8 cellular contexts compared by ENCODE assay signal in the genomic region with DNA sequence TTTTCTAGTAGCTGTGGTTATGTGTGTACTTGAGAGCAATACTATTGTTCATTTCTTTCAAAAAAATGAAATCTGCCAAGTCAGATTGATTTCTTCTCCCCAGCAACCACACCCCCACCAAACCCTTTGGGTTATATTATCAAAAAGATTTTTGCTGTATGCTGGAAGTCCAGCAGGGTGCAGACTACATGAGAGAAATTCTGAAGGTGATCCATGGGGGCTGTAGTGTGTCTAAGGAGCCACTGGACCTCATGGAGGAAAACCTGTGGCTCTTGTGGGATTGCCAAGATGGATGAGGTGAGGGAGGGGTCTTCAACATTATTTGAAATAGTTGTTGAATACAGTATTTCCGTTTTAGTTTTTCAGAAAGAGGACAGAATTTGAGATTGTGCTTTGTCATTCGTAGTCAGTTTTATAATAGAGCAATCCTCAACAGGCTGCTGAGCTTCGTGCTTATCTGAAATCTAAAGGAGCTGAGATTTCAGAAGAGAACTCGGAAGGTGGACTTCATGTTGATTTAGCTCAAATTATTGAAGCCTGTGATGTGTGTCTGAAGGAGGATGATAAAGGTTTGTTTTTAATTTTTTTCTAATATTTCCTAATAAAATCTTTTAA. TPM values are rescaled to one million over a fixed set of nuclear protein-coding genes. Genes with fewer than 3 reads are reported as not detected.
DNase-seq lines count a peak whose midpoint lies in the region; ATAC-seq, FAIRE-seq and TF ChIP-seq lines count a peak whose summit lies in the region.

No MANE protein-coding gene starts in this region.

- H3K27me3 ChIP-seq in HepG2 (ENCODE audit: control insufficient read depth in 1 of 2, insufficient read depth in 2 of 2, low read length in 2 of 2) (no peaks in the 10 kb centered on the region; a peak in 1 of 5 replicates), right lobe of liver (no peaks in the 10 kb centered on the region)

- in situ Hi-C loops in HepG2 (cut with HindIII; ENCODE audit: extremely low pct_ligation_motif_present, low pct_unique_long_range_greater_than_20kb), result no loop called here

- H4K20me1 ChIP-seq in HepG2 (ENCODE audit: insufficient read depth, low read length), result peaks cover 35% of the 10 kb centered on the region

- intact Hi-C loops in HepG2 (cut with micrococcal nuclease; ENCODE audit: unreplicated experiment) (loop anchor here (1.0 kb wide), 1 partner anchor 207 kb away; no protein-coding TSS in a partner anchor), right lobe of liver (cut with DNase I) (no loop called here), sciatic nerve (cut with DNase I) (no loop called here)
- intact Hi-C loops in dendritic cell treated with granulocyte-macrophage colony-stimulating factor and Interleukin-4, amounts not matched to agents 40 ng/mL and 50 ng/mL, for 4 days (cut with micrococcal nuclease), result loop anchor here (10.0 kb wide), 1 partner anchor 1222 kb away; the partner anchor contains the start of genes DCDC1 and DNAJC24

- H3K27ac Mint-ChIP-seq in dendritic cell treated with granulocyte-macrophage colony-stimulating factor and Interleukin-4, amounts not matched to agents 40 ng/mL and 50 ng/mL, for 4 days, result peak overlapping the region; percentile 47

- no peaks in the 10 kb centered on the region for H3K9me3 Mint-ChIP-seq in dendritic cell treated with granulocyte-macrophage colony-stimulating factor and Interleukin-4, amounts not matched to agents 40 ng/mL and 50 ng/mL, for 4 days

- TF ChIP-seq RAD21 in HepG2 (CRISPR knock-in tag; IDR thresholded peaks at IDR 0.05), result no peak

- peak; percentile 34; the same call in 1 of the 2 replicates for TF ChIP-seq CTCF in HepG2 (CRISPR knock-in tag; IDR thresholded peaks at IDR 0.05)
- peak in 1 of 4 donors; percentile 9 for TF ChIP-seq CTCF in right lobe of liver (IDR thresholded peaks at IDR 0.05)

- WGBS in HepG2 (ENCODE audit: low lambda C conversion rate), result 70% methylated on average over 4 of the region's 4 CpGs
- WGBS in right lobe of liver (ENCODE audit: insufficient coverage, low coverage, low lambda C conversion rate, missing lambda C conversion rate), result 73% methylated on average over 4 of the region's 4 CpGs

- no TSS peak for BruUV-seq in HepG2 (replicated peaks; lab: Mats Ljungman, UMichigan)

- FAIRE-seq in HepG2 (lab: Jason Lieb, UNC), result no peak
- no peak for FAIRE-seq in urothelium cell line (lab: Jason Lieb, UNC)

- H3K9ac ChIP-seq in HepG2 (ENCODE audit: insufficient read depth, low read depth, low read length), result no peak overlapping the region

- H3K36me3 ChIP-seq in HepG2 (replicated peaks in 1 of 2; ENCODE audit: control insufficient read depth in 1 of 2, insufficient read depth in 2 of 2, low read length in 2 of 2) (peaks cover 7 to 32% of the 10 kb centered on the region in 2 experiments), right lobe of liver (peaks cover 0 to 32% (median 8%) of the 10 kb centered on the region in 4 donors)

- H3K4me3 ChIP-seq in HepG2 (replicated peaks in 1 of 3; ENCODE audit: insufficient read depth in 1 of 3, low read depth in 2 of 3, low read length in 3 of 3) (no peak overlapping the region), right lobe of liver (no peak overlapping the region)

- H3K27me3 Mint-ChIP-seq in dendritic cell treated with granulocyte-macrophage colony-stimulating factor and Interleukin-4, amounts not matched to agents 40 ng/mL and 50 ng/mL, for 4 days, result no peaks in the 10 kb centered on the region

- POLR2A ChIA-PET in HepG2 (lab: Yijun Ruan, JAX), result no interaction called here

- CTCF ChIA-PET in HepG2 (lab: Yijun Ruan, JAX; ENCODE audit: low intra/inter-chr PET ratio, low total read pairs), result no interaction called here

- no peak for TF ChIP-seq POLR2A in HepG2 (IDR thresholded peaks at IDR 0.05; ENCODE audit: insufficient read depth in 1 of 2, low read depth in 2 of 2, low read length in 2 of 2)
- TF ChIP-seq POLR2A in right lobe of liver (IDR thresholded peaks at IDR 0.05), result no peak

- peak; percentile 18; the same call in 1 of the 3 replicates for ATAC-seq in HepG2
- ATAC-seq in right lobe of liver, result no peak
- ATAC-seq in sciatic nerve, result no peak

- no peak overlapping the region for H3K27ac ChIP-seq in HepG2 (ENCODE audit: extremely low read length, insufficient read depth, low read length)
- H3K27ac ChIP-seq in right lobe of liver, result no peak overlapping the region

- no peak overlapping the region for H2AFZ ChIP-seq in HepG2 (ENCODE audit: low read length)

- H3K4me2 ChIP-seq in HepG2 (ENCODE audit: low read depth, low read length), result peak overlapping the region; percentile 37

- peaks cover 34% of the 10 kb centered on the region for H3K4me1 ChIP-seq in HepG2 (ENCODE audit: insufficient read depth, low read length)
- H3K4me1 ChIP-seq in right lobe of liver, result peaks cover 0 to 12% (median 0%) of the 10 kb centered on the region in 4 donors

- H3K4me1 Mint-ChIP-seq in dendritic cell treated with granulocyte-macrophage colony-stimulating factor and Interleukin-4, amounts not matched to agents 40 ng/mL and 50 ng/mL, for 4 days (ENCODE audit: low read depth), result peaks cover 36% of the 10 kb centered on the region

- no peak overlapping the region for H3K4me3 Mint-ChIP-seq in dendritic cell treated with granulocyte-macrophage colony-stimulating factor and Interleukin-4, amounts not matched to agents 40 ng/mL and 50 ng/mL, for 4 days

- peaks cover 51% of the 10 kb centered on the region for H3K79me2 ChIP-seq in HepG2 (ENCODE audit: insufficient read depth, low read length)

- TF ChIP-seq EP300 in HepG2 (IDR thresholded peaks at IDR 0.05; ENCODE audit: low read depth in 2 of 2, low read length in 2 of 2) (no peak), HepG2 (CRISPR knock-in tag; IDR thresholded peaks at IDR 0.05; ENCODE audit: borderline replicate concordance) (no peak)

- peak; percentile 46 for DNase-seq in HepG2 (ENCODE audit: low spot score)
- DNase-seq in right lobe of liver, result no peak
- DNase-seq in NCI-H69 (lab: John Stamatoyannopoulos, UW), result peak; percentile 34
- DNase-seq in urothelium cell line (ENCODE audit: low spot score), result peak; percentile 16
- no peak for DNase-seq in sciatic nerve (ENCODE audit: low spot score)
- no peak for DNase-seq in GOT3 (lab: John Stamatoyannopoulos, UW)
- no peak for DNase-seq in effector CD8-positive, alpha-beta T cell (lab: John Stamatoyannopoulos, UW)

- peaks cover 54% of the 10 kb centered on the region for H3K36me3 Mint-ChIP-seq in dendritic cell treated with granulocyte-macrophage colony-stimulating factor and Interleukin-4, amounts not matched to agents 40 ng/mL and 50 ng/mL, for 4 days (ENCODE audit: low read depth)

- H3K9me3 ChIP-seq in HepG2 (ENCODE audit: low read length) (no peaks in the 10 kb centered on the region), right lobe of liver (no peaks in the 10 kb centered on the region)

TF ChIP-seq in HepG2, 621 proteins besides CTCF, POLR2A, EP300 and RAD21:
- TF ChIP-seq ZFP82 (CRISPR knock-in tag; IDR thresholded peaks at IDR 0.05; ENCODE audit: borderline replicate concordance) (no peak), THAP11 (CRISPR knock-in tag; IDR thresholded peaks at IDR 0.05) (no peak)
- TF ChIP-seq, protein P1, sequence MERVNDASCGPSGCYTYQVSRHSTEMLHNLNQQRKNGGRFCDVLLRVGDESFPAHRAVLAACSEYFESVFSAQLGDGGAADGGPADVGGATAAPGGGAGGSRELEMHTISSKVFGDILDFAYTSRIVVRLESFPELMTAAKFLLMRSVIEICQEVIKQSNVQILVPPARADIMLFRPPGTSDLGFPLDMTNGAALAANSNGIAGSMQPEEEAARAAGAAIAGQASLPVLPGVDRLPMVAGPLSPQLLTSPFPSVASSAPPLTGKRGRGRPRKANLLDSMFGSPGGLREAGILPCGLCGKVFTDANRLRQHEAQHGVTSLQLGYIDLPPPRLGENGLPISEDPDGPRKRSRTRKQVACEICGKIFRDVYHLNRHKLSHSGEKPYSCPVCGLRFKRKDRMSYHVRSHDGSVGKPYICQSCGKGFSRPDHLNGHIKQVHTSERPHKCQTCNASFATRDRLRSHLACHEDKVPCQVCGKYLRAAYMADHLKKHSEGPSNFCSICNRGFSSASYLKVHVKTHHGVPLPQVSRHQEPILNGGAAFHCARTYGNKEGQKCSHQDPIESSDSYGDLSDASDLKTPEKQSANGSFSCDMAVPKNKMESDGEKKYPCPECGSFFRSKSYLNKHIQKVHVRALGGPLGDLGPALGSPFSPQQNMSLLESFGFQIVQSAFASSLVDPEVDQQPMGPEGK (CRISPR knock-in tag; IDR thresholded peaks at IDR 0.05), result 0 out of 2 replicates have a peak, but pooled peaks have one; percentile 18

RNA-seq across cellular contexts. Expression of gene EIF3M, which starts 3.1 kb away (rescaled TPM):
- total RNA-seq in HepG2 (2016; rRNA removed; fragmentation: Illumina TruSeq; extraction: Trizol) (389 and 593 TPM in 2 replicates), right lobe of liver (100 to 1,000 TPM in 2 of 6 experiments, 10 to 100 TPM in 4; 61.4 to 254 (median 90.2) TPM), sciatic nerve (153 TPM)
- 143 and 163 TPM in 2 replicates for total RNA-seq in HepG2 (2016; cell fraction: cytosol; rRNA removed; fragmentation: Illumina TruSeq; extraction: Trizol; ENCODE audit: low read depth)
- 382 and 605 TPM in 2 replicates for total RNA-seq in HepG2 (2016; cell fraction: insoluble cytoplasmic fraction; rRNA removed; fragmentation: Illumina TruSeq; extraction: Trizol)
- 254 and 301 TPM in 2 replicates for total RNA-seq in HepG2 (2016; cell fraction: membrane; rRNA removed; fragmentation: Illumina TruSeq; extraction: Trizol)
- total RNA-seq in HepG2 (2016; cell fraction: nucleus; rRNA removed; fragmentation: Illumina TruSeq; extraction: Trizol), result 198 and 212 TPM in 2 replicates
- 226 and 279 TPM in 2 replicates for polyA plus RNA-seq in HepG2 (2011; rRNA removed)
- polyA plus RNA-seq in HepG2 (2011; cell fraction: cytosol; rRNA removed), result 204 and 312 TPM in 2 replicates
- polyA plus RNA-seq in HepG2 (2011; cell fraction: nucleus; rRNA removed), result 107 and 136 TPM in 2 replicates
- 338 and 453 TPM in 2 replicates for polyA plus RNA-seq in HepG2 (2012)
- polyA plus RNA-seq in HepG2 (2016; cell fraction: cytosol; fragmentation: Illumina TruSeq; extraction: Trizol; ENCODE audit: low read depth), result 156 and 174 TPM in 2 replicates
- 573 and 611 TPM in 2 replicates for polyA plus RNA-seq in HepG2 (2016; cell fraction: insoluble cytoplasmic fraction; fragmentation: Illumina TruSeq; extraction: Trizol; ENCODE audit: low read depth)
- polyA plus RNA-seq in HepG2 (2016; cell fraction: membrane; fragmentation: Illumina TruSeq; extraction: Trizol; ENCODE audit: low read depth), result 226 and 268 TPM in 2 replicates
- polyA plus RNA-seq in HepG2 (2016; cell fraction: nucleus; fragmentation: Illumina TruSeq; extraction: Trizol; ENCODE audit: insufficient read depth, low read depth), result 317 and 325 TPM in 2 replicates
- polyA minus RNA-seq in HepG2 (2011; rRNA and poly(A)+ RNA removed; ENCODE audit: low replicate concordance), result 48.7 and 110 TPM in 2 replicates
- 124 and 131 TPM in 2 replicates for polyA minus RNA-seq in HepG2 (2011; cell fraction: cytosol; rRNA and poly(A)+ RNA removed)
- 70.2 and 79.9 TPM in 2 replicates for polyA minus RNA-seq in HepG2 (2011; cell fraction: nucleus; rRNA and poly(A)+ RNA removed)

Comparison
In these comparisons a context has a peak if more than half of its experiments do, and no peak if none do; other contexts are left out.
1. DNase-seq: peak in HepG2 (single experiment), NCI-H69 (single experiment) and urothelium cell line (single experiment); none in right lobe of liver (0 of 3), sciatic nerve (single experiment), GOT3 (single experiment) and effector CD8-positive, alpha-beta T cell (single experiment).
2. intact Hi-C loops: an anchor here in HepG2 (1.0 kb wide) and dendritic cell treated with granulocyte-macrophage colony-stimulating factor and Interleukin-4, amounts not matched to agents 40 ng/mL and 50 ng/mL, for 4 days (10.0 kb wide); none called in right lobe of liver and sciatic nerve.